Comparison of ENCODE assay signal across 8 cellular contexts in genomic region chr2:192286093-192286701, GRCh38.
DNase-seq lines count a peak whose midpoint lies in the region; ATAC-seq and TF ChIP-seq lines count a peak whose summit lies in the region.

No MANE protein-coding gene starts in this region.

- H3K4me3 ChIP-seq in HCT116 (replicated peaks in 1 of 2; ENCODE audit: low read depth in 1 of 2, low read length in 2 of 2) = no peak overlapping the region
- H3K4me3 ChIP-seq in naive thymus-derived CD4-positive, alpha-beta T cell (ENCODE audit: low read length) = no peak overlapping the region

- CTCF ChIA-PET in HCT116 (lab: Charles Lee) = interaction anchor here (1.2 to 1.3 kb wide), 2 partner anchors 474 to 747 kb away, joined by 3 to 9 read pairs; no protein-coding TSS in a partner anchor
- CTCF ChIA-PET in naive thymus-derived CD4-positive, alpha-beta T cell (lab: Charles Lee) = no interaction called here

- TF ChIP-seq POLR2A in HCT116 (IDR thresholded peaks at IDR 0.05; ENCODE audit: borderline replicate concordance, extremely low read depth, insufficient read depth, insufficient read length) = no peak

- peak; percentile 82 for DNase-seq in Ammon's horn (ENCODE audit: low spot score)
- peak; percentile 31 for DNase-seq in HCT116 (ENCODE audit: low read depth, low spot score)
- DNase-seq in RPMI8226 = peak; percentile 16
- DNase-seq in head of caudate nucleus = peak in 34 of 42 donors; percentile 6 to 81 (median 49)
- no peak for DNase-seq in naive thymus-derived CD4-positive, alpha-beta T cell
- no peak for DNase-seq in mesenteric fat pad (ENCODE audit: low spot score)

- no peaks in the 10 kb centered on the region for H3K79me2 ChIP-seq in HCT116 (ENCODE audit: insufficient read depth, low read length)

- POLR2A ChIA-PET in HCT116 (lab: Charles Lee) = no interaction called here
- POLR2A ChIA-PET in naive thymus-derived CD4-positive, alpha-beta T cell (lab: Charles Lee) = no interaction called here

- H3K4me1 ChIP-seq in HCT116 (ENCODE audit: control insufficient read depth in 1 of 2, insufficient read depth in 2 of 2, low read length in 2 of 2) = no peaks in the 10 kb centered on the region
- no peaks in the 10 kb centered on the region for H3K4me1 ChIP-seq in naive thymus-derived CD4-positive, alpha-beta T cell (ENCODE audit: control insufficient read depth in 2 of 2, insufficient read depth in 2 of 2, low read length in 2 of 2)

- TF ChIP-seq CTCF in HCT116 (IDR thresholded peaks at IDR 0.05 in 2 of 3, conservative IDR thresholded peaks at IDR 0.05 in 1 of 3; ENCODE audit: borderline replicate concordance in 1 of 3, insufficient read depth in 1 of 3, low read depth in 2 of 3, low read length in 2 of 3) = peak; percentile 26 to 64 (median 52); a peak in 5 of 6 replicates

- intact Hi-C loops in HCT116 (cut with micrococcal nuclease) = loop anchor here (1.0 to 5.0 kb wide), 3 partner anchors 94 to 729 kb away; partner anchors contain the start of gene TMEFF2
- intact Hi-C loops in head of caudate nucleus (cut with DNase I) = loop anchor here (5.0 kb wide), 1 partner anchor 89 kb away; no protein-coding TSS in a partner anchor
- intact Hi-C loops in naive thymus-derived CD4-positive, alpha-beta T cell (cut with micrococcal nuclease) = loop anchor here in 1 of 2 donors (10.0 kb wide), 1 partner anchor 731 kb away; no protein-coding TSS in a partner anchor

- H3K27ac ChIP-seq in HCT116 (ENCODE audit: low read depth, low read length) = no peak overlapping the region
- H3K27ac ChIP-seq in naive thymus-derived CD4-positive, alpha-beta T cell (ENCODE audit: low read depth, low read length) = no peak overlapping the region

- no peak overlapping the region for H3K27ac Mint-ChIP-seq in naive thymus-derived CD4-positive, alpha-beta T cell

- peak; percentile 71 for TF ChIP-seq RAD21 in HCT116 (IDR thresholded peaks at IDR 0.05; ENCODE audit: low read depth)

- H3K9me3 Mint-ChIP-seq in naive thymus-derived CD4-positive, alpha-beta T cell = no peaks in the 10 kb centered on the region

- no TSS peak for BruUV-seq in HCT116 (replicated peaks; lab: Mats Ljungman, UMichigan)

- no peaks in the 10 kb centered on the region for H3K9me3 ChIP-seq in HCT116 (ENCODE audit: control insufficient read depth in 1 of 2, insufficient read depth in 1 of 2, low read depth in 1 of 2, low read length in 2 of 2)
- H3K9me3 ChIP-seq in naive thymus-derived CD4-positive, alpha-beta T cell (ENCODE audit: control insufficient read depth in 2 of 3, low read length in 3 of 3) = no peaks in the 10 kb centered on the region

- no peak overlapping the region for H2AFZ ChIP-seq in HCT116 (ENCODE audit: low read depth, low read length, poor library complexity, severe bottlenecking)

- ATAC-seq in HCT116 (peak; percentile 70), HG03139 (IDR thresholded peaks at IDR 0.05; ENCODE audit: unreplicated experiment) (no peak), GM19328 (IDR thresholded peaks at IDR 0.05; ENCODE audit: unreplicated experiment) (no peak)
- ATAC-seq in naive thymus-derived CD4-positive, alpha-beta T cell = no peak

- H3K36me3 ChIP-seq in HCT116 (ENCODE audit: control insufficient read depth in 1 of 2, insufficient read depth in 2 of 2, low read length in 2 of 2) = no peaks in the 10 kb centered on the region
- no peaks in the 10 kb centered on the region for H3K36me3 ChIP-seq in naive thymus-derived CD4-positive, alpha-beta T cell (ENCODE audit: control insufficient read depth in 2 of 3, insufficient read depth in 3 of 3, low read length in 3 of 3)

- no peaks in the 10 kb centered on the region for H3K27me3 ChIP-seq in HCT116 (ENCODE audit: insufficient read depth, low read length)
- H3K27me3 ChIP-seq in naive thymus-derived CD4-positive, alpha-beta T cell (ENCODE audit: control insufficient read depth in 2 of 2, insufficient read depth in 2 of 2, low read length in 2 of 2) = no peaks in the 10 kb centered on the region

- no peaks in the 10 kb centered on the region for H3K9me2 ChIP-seq in HCT116 (ENCODE audit: insufficient read depth)

- no peak overlapping the region for H3K9ac ChIP-seq in HCT116 (ENCODE audit: low read length)

- H3K36me3 Mint-ChIP-seq in naive thymus-derived CD4-positive, alpha-beta T cell = no peaks in the 10 kb centered on the region

- no peak overlapping the region for H3K4me3 Mint-ChIP-seq in naive thymus-derived CD4-positive, alpha-beta T cell

- no peak overlapping the region for H3K4me2 ChIP-seq in HCT116 (ENCODE audit: low read length)

- peaks cover 0 to 12% (median 0%) of the 10 kb centered on the region in 5 donors for H3K27me3 Mint-ChIP-seq in naive thymus-derived CD4-positive, alpha-beta T cell

- no peaks in the 10 kb centered on the region for H4K20me1 ChIP-seq in HCT116 (ENCODE audit: insufficient read depth)

- RAD21 ChIA-PET in HCT116 (lab: Charles Lee; ENCODE audit: low non-redundant PET in 1 of 2, low total read pairs in 2 of 2, uncharacterized antibody in 2 of 2, unreplicated experiment in 2 of 2) = no interaction called here

- H3K4me1 Mint-ChIP-seq in naive thymus-derived CD4-positive, alpha-beta T cell = no peaks in the 10 kb centered on the region

TF ChIP-seq in HCT116, 20 proteins besides CTCF, POLR2A, EP300 and RAD21:
- TF ChIP-seq ZNF274 (IDR thresholded peaks at IDR 0.05; ENCODE audit: low read depth, low read length) = no peak
- no peak for TF ChIP-seq ZBTB33 (IDR thresholded peaks at IDR 0.05; ENCODE audit: extremely low read depth, insufficient replicate concordance, low read length)
- no peak for TF ChIP-seq EZH2 (IDR thresholded peaks at IDR 0.05)
- TF ChIP-seq EZH2phosphoT487 (IDR thresholded peaks at IDR 0.05; ENCODE audit: borderline replicate concordance) = no peak
- no peak for TF ChIP-seq TCF7L2 (IDR thresholded peaks at IDR 0.05; ENCODE audit: borderline replicate concordance, extremely low read depth, insufficient read depth, insufficient read length)

Comparison
In these comparisons a context has a peak if more than half of its experiments do, and no peak if none do; other contexts are left out.
1. DNase-seq: peak in Ammon's horn (single experiment), HCT116 (single experiment), RPMI8226 (single experiment) and head of caudate nucleus (34 of 42); none in naive thymus-derived CD4-positive, alpha-beta T cell (0 of 9) and mesenteric fat pad (single experiment).